In the genomic region with DNA sequence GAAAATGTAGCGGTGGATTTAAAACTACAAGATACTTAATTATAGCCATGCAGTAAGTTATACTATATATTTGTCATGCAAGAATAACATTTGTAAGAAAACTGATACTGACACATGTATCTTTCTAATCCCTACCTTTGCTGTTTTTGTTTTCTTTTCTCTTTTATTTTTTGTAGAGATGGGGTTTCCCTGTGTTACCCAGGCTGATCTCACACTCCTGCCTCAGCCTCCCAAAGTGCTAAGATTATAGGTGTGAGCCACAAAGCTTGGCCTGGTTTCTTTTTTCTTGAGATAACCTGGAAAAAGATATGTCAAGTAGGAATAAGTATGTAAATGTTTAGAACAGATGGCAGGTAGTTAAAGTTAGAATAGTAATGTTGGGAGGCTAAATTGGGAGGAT, we compare ENCODE assay signal across 26 cellular contexts. TPM values are rescaled to one million over a fixed set of nuclear protein-coding genes. Genes with fewer than 3 reads are reported as not detected.
A peak's percentile ranks its signal among the peaks of the same experiment; 100 is the strongest.
DNase-seq lines count a peak whose midpoint lies in the region; ATAC-seq, FAIRE-seq and TF ChIP-seq lines count a peak whose summit lies in the region.
"Had no signal": no experiment of that assay in that cellular context is flagged by ENCODE, and none has a peak within 500 bp of the region (broad histone marks: within the 10 kb centered on the region; RNA-seq: fewer than 3 reads in every experiment).

No MANE protein-coding gene starts in this region.

- H3K36me3 ChIP-seq in CD4-positive, CD25-positive, alpha-beta regulatory T cell (ENCODE audit: control insufficient read depth, insufficient read depth, low read length) = peaks cover 17% of the 10 kb centered on the region
- no peaks in the 10 kb centered on the region for H3K36me3 ChIP-seq in body of pancreas (replicated peaks in 1 of 2; ENCODE audit: insufficient read depth in 1 of 2, low read depth in 2 of 2)
- peaks cover 0 to 27% (median 19%) of the 10 kb centered on the region in 9 donors for H3K36me3 ChIP-seq in heart left ventricle

- no peak for TF ChIP-seq POLR2A in body of pancreas (IDR thresholded peaks at IDR 0.05)
- no peak for TF ChIP-seq POLR2A in heart left ventricle (IDR thresholded peaks at IDR 0.05)

- FAIRE-seq in HTR-8/SVneo (lab: Jason Lieb, UNC) = no peak
- FAIRE-seq: D721Med had no signal

- DNase-seq in CD14-positive monocyte (ENCODE audit: low spot score) (no peak), epidermal melanocyte (ENCODE audit: insufficient read length, low spot score) (no peak), HTR-8/SVneo (ENCODE audit: insufficient read length, low spot score) (no peak), body of pancreas (no peak), heart left ventricle (no peak)
- DNase-seq in CD4-positive, CD25-positive, alpha-beta regulatory T cell = no peak
- no peak for DNase-seq in naive thymus-derived CD8-positive, alpha-beta T cell
- DNase-seq: C1 segment of cervical spinal cord, MM.1S, NCI-H1417, NCI-H1694, NCI-H2029 treated with DMSO at 0.1 percent for 48 hours, NCI-H2227 treated with DMSO at 0.1 percent for 48 hours, NCI-H526 treated with DMSO at 0.1 percent for 48 hours, Right ventricle myocardium superior had no signal

- peaks cover 31% of the 10 kb centered on the region for H3K4me1 Mint-ChIP-seq in CD14-positive monocyte
- peaks cover 36 to 59% (median 49%) of the 10 kb centered on the region in 4 donors for H3K4me1 Mint-ChIP-seq in CD4-positive, CD25-positive, alpha-beta regulatory T cell
- H3K4me1 Mint-ChIP-seq in dendritic cell treated with granulocyte-macrophage colony-stimulating factor and Interleukin-4, amounts not matched to agents 40 ng/mL and 50 ng/mL, for 4 days (ENCODE audit: low read depth) = peaks cover 52% of the 10 kb centered on the region
- peaks cover 14 to 52% (median 38%) of the 10 kb centered on the region in 4 donors for H3K4me1 Mint-ChIP-seq in naive thymus-derived CD8-positive, alpha-beta T cell

- intact Hi-C loops in CD14-positive monocyte (cut with micrococcal nuclease) = no loop called here
- intact Hi-C loops in dendritic cell treated with granulocyte-macrophage colony-stimulating factor and Interleukin-4, amounts not matched to agents 40 ng/mL and 50 ng/mL, for 4 days (cut with micrococcal nuclease) = no loop called here
- intact Hi-C loops in body of pancreas (cut with DNase I) = no loop called here
- intact Hi-C loops in heart left ventricle (cut with DNase I) = loop anchor here in 1 of 10 donors (2.0 kb wide), 1 partner anchor 23 kb away; no protein-coding TSS in a partner anchor

- ATAC-seq in CD4-positive, CD25-positive, alpha-beta regulatory T cell (ENCODE audit: low read depth in 2 of 2) = no peak
- ATAC-seq in naive thymus-derived CD8-positive, alpha-beta T cell = no peak
- ATAC-seq in body of pancreas = no peak
- ATAC-seq in heart left ventricle = no peak
- ATAC-seq: HCT116 had no signal

- WGBS in body of pancreas, 2 donors = 100% methylated on average over 1 of the region's 1 CpG
- WGBS in heart left ventricle, 4 donors = 96 to 100% (median 97%) methylated on average over 1 of the region's 1 CpG

- no peak overlapping the region for H3K4me3 ChIP-seq in CD4-positive, CD25-positive, alpha-beta regulatory T cell (ENCODE audit: low read depth, low read length)
- H3K4me3 ChIP-seq in body of pancreas (no peak overlapping the region), heart left ventricle (no peak overlapping the region)
- H3K4me3 ChIP-seq: PC-9, SJSA1 had no signal

- no peak overlapping the region for H3K27ac ChIP-seq in CD4-positive, CD25-positive, alpha-beta regulatory T cell (ENCODE audit: insufficient read depth, low read length, poor library complexity, severe bottlenecking)
- H3K27ac ChIP-seq in body of pancreas = no peak overlapping the region
- no peak overlapping the region for H3K27ac ChIP-seq in heart left ventricle
- H3K27ac ChIP-seq: KMS-11, PC-9, SJSA1 had no signal

- H3K27me3 ChIP-seq in CD4-positive, CD25-positive, alpha-beta regulatory T cell (ENCODE audit: control insufficient read depth, insufficient read depth, low read length) = no peaks in the 10 kb centered on the region
- H3K27me3 ChIP-seq in body of pancreas (no peaks in the 10 kb centered on the region), heart left ventricle (no peaks in the 10 kb centered on the region)
- H3K27me3 ChIP-seq: SJSA1 had no signal

- TF ChIP-seq CTCF in CD14-positive monocyte (IDR thresholded peaks at IDR 0.05) = no peak
- no peak for TF ChIP-seq CTCF in body of pancreas (IDR thresholded peaks at IDR 0.05)
- TF ChIP-seq CTCF in heart left ventricle (IDR thresholded peaks at IDR 0.05) = no peak

- POLR2A ChIA-PET in naive thymus-derived CD8-positive, alpha-beta T cell (lab: Charles Lee) = no interaction called here

- peak overlapping the region; percentile 12 to 88 (median 79) for H3K27ac Mint-ChIP-seq in CD14-positive monocyte
- H3K27ac Mint-ChIP-seq in CD4-positive, CD25-positive, alpha-beta regulatory T cell = peak overlapping the region; percentile 30 to 77 (median 63)
- peak overlapping the region; percentile 56 for H3K27ac Mint-ChIP-seq in dendritic cell treated with granulocyte-macrophage colony-stimulating factor and Interleukin-4, amounts not matched to agents 40 ng/mL and 50 ng/mL, for 4 days
- H3K27ac Mint-ChIP-seq in naive thymus-derived CD8-positive, alpha-beta T cell = peak overlapping the region in 8 of 10 donors; percentile 20 to 84 (median 54)

- H3K4me3 Mint-ChIP-seq in CD14-positive monocyte = no peak overlapping the region
- H3K4me3 Mint-ChIP-seq in CD4-positive, CD25-positive, alpha-beta regulatory T cell = no peak overlapping the region
- no peak overlapping the region for H3K4me3 Mint-ChIP-seq in dendritic cell treated with granulocyte-macrophage colony-stimulating factor and Interleukin-4, amounts not matched to agents 40 ng/mL and 50 ng/mL, for 4 days
- H3K4me3 Mint-ChIP-seq in naive thymus-derived CD8-positive, alpha-beta T cell = no peak overlapping the region

- no peaks in the 10 kb centered on the region for H3K9me3 ChIP-seq in CD4-positive, CD25-positive, alpha-beta regulatory T cell (ENCODE audit: control insufficient read depth in 2 of 2, low read length in 2 of 2)
- H3K9me3 ChIP-seq in body of pancreas = no peaks in the 10 kb centered on the region
- H3K9me3 ChIP-seq in heart left ventricle = no peaks in the 10 kb centered on the region
- H3K9me3 ChIP-seq: SJSA1 had no signal

- peaks cover 4% of the 10 kb centered on the region for H3K4me1 ChIP-seq in CD4-positive, CD25-positive, alpha-beta regulatory T cell (ENCODE audit: control insufficient read depth, insufficient read depth, low read length, poor library complexity, severe bottlenecking)
- H3K4me1 ChIP-seq in body of pancreas (peaks cover 36% of the 10 kb centered on the region), heart left ventricle (peaks cover 0 to 36% (median 19%) of the 10 kb centered on the region in 12 donors)
- H3K4me1 ChIP-seq: SJSA1 had no signal

- peaks cover 25 to 55% of the 10 kb centered on the region in 2 donors for H3K36me3 Mint-ChIP-seq in CD14-positive monocyte
- H3K36me3 Mint-ChIP-seq in CD4-positive, CD25-positive, alpha-beta regulatory T cell = peaks cover 10% of the 10 kb centered on the region
- H3K36me3 Mint-ChIP-seq in dendritic cell treated with granulocyte-macrophage colony-stimulating factor and Interleukin-4, amounts not matched to agents 40 ng/mL and 50 ng/mL, for 4 days (ENCODE audit: low read depth) = peaks cover 59% of the 10 kb centered on the region
- H3K36me3 Mint-ChIP-seq in naive thymus-derived CD8-positive, alpha-beta T cell = peaks cover 0 to 35% (median 3%) of the 10 kb centered on the region in 3 donors
- H3K36me3 Mint-ChIP-seq: IgD-negative memory B cell had no signal

- peaks cover 0 to 1% (median 0%) of the 10 kb centered on the region in 3 donors for H3K27me3 Mint-ChIP-seq in CD14-positive monocyte (ENCODE audit: low read depth in 3 of 3)
- no peaks in the 10 kb centered on the region for H3K27me3 Mint-ChIP-seq in CD4-positive, CD25-positive, alpha-beta regulatory T cell
- H3K27me3 Mint-ChIP-seq in dendritic cell treated with granulocyte-macrophage colony-stimulating factor and Interleukin-4, amounts not matched to agents 40 ng/mL and 50 ng/mL, for 4 days = no peaks in the 10 kb centered on the region
- H3K27me3 Mint-ChIP-seq in naive thymus-derived CD8-positive, alpha-beta T cell = no peaks in the 10 kb centered on the region
- H3K27me3 Mint-ChIP-seq: IgD-negative memory B cell had no signal

- H3K9me3 Mint-ChIP-seq in CD14-positive monocyte = peaks cover 0 to 4% (median 0%) of the 10 kb centered on the region in 7 donors
- peaks cover 0 to 2% (median 0%) of the 10 kb centered on the region in 7 donors for H3K9me3 Mint-ChIP-seq in CD4-positive, CD25-positive, alpha-beta regulatory T cell
- H3K9me3 Mint-ChIP-seq in dendritic cell treated with granulocyte-macrophage colony-stimulating factor and Interleukin-4, amounts not matched to agents 40 ng/mL and 50 ng/mL, for 4 days = peaks cover 9% of the 10 kb centered on the region
- H3K9me3 Mint-ChIP-seq in naive thymus-derived CD8-positive, alpha-beta T cell = no peaks in the 10 kb centered on the region
- H3K9me3 Mint-ChIP-seq: IgD-negative memory B cell had no signal

RNA-seq across cellular contexts. Expression of gene MAPK14, which starts 44.1 kb away (rescaled TPM):
- 10 to 100 TPM; 83.7 to 96.6 TPM for polyA plus RNA-seq in CD14-positive monocyte
- total RNA-seq in CD4-positive, CD25-positive, alpha-beta regulatory T cell = 62.5 TPM
- 10 to 100 TPM; 44.6 to 65.0 (median 53.7) TPM for polyA plus RNA-seq in CD4-positive, CD25-positive, alpha-beta regulatory T cell
- total RNA-seq in naive thymus-derived CD8-positive, alpha-beta T cell = 10 to 100 TPM; 51.5 to 56.5 TPM
- 10 to 100 TPM; 38.1 to 52.9 (median 39.6) TPM for polyA plus RNA-seq in naive thymus-derived CD8-positive, alpha-beta T cell
- 10 to 100 TPM; 30.3 to 33.7 TPM for total RNA-seq in body of pancreas
- 10 to 100 TPM; 24.3 to 46.5 (median 34.9) TPM for total RNA-seq in heart left ventricle
- polyA plus RNA-seq in heart left ventricle = 10 to 100 TPM in 1 of 2 donors, 1 to 10 TPM in 1; 7.0 to 32.3 TPM

RNA-seq across cellular contexts. Expression of gene SLC26A8, which starts 47.3 kb away (rescaled TPM):
- 1 to 10 TPM in 1 of 2 donors, under 1 TPM in 1; 0.52 to 1.5 TPM for polyA plus RNA-seq in CD14-positive monocyte
- not detected for total RNA-seq in CD4-positive, CD25-positive, alpha-beta regulatory T cell
- not detected for polyA plus RNA-seq in CD4-positive, CD25-positive, alpha-beta regulatory T cell
- total RNA-seq in naive thymus-derived CD8-positive, alpha-beta T cell = not detected
- not detected for polyA plus RNA-seq in naive thymus-derived CD8-positive, alpha-beta T cell
- not detected for total RNA-seq in body of pancreas
- total RNA-seq in heart left ventricle = under 1 TPM in 4 of 9 donors, not detected in 5; 0.08 to 0.36 (median 0.32) TPM
- polyA plus RNA-seq in heart left ventricle = under 1 TPM in 1 of 2 donors, not detected in 1; 0.08 TPM
- total RNA-seq: A673, H4, NCI-H460, PC-9, Right ventricle myocardium superior, RPMI7951, SJSA1 had no signal
- polyA plus RNA-seq: IgD-negative memory B cell had no signal

RNA-seq across cellular contexts. Expression of gene MAPK13, which starts 58.6 kb away (rescaled TPM):
- polyA plus RNA-seq in CD14-positive monocyte (1 to 10 TPM in 1 of 2 donors, under 1 TPM in 1; 0.88 to 2.4 TPM), heart left ventricle (1 to 10 TPM in 1 of 2 donors, under 1 TPM in 1; 0.53 to 1.5 TPM)
- 68.7 TPM for total RNA-seq in CD4-positive, CD25-positive, alpha-beta regulatory T cell
- polyA plus RNA-seq in CD4-positive, CD25-positive, alpha-beta regulatory T cell = 10 to 100 TPM; 60.7 to 75.8 (median 69.8) TPM
- 10 to 100 TPM; 38.7 to 41.8 TPM for total RNA-seq in naive thymus-derived CD8-positive, alpha-beta T cell
- 10 to 100 TPM; 35.2 to 37.1 (median 35.7) TPM for polyA plus RNA-seq in naive thymus-derived CD8-positive, alpha-beta T cell
- total RNA-seq in body of pancreas (10 to 100 TPM; 32.2 to 37.9 TPM), heart left ventricle (10 to 100 TPM in 1 of 9 donors, 1 to 10 TPM in 2, under 1 TPM in 6; 0.24 to 16.8 (median 0.56) TPM)
- total RNA-seq: H4, SJSA1 had no signal
